Comparison of ENCODE assay signal across 16 cellular contexts in genomic region chr18:48021273-48021914, GRCh38.
DNase-seq lines count a peak whose midpoint lies in the region; ATAC-seq and TF ChIP-seq lines count a peak whose summit lies in the region.
"Had no signal": no experiment of that assay in that cellular context is flagged by ENCODE, and none has a peak within 500 bp of the region (broad histone marks: within the 10 kb centered on the region; RNA-seq: fewer than 3 reads in every experiment).

No MANE protein-coding gene starts in this region.

- ATAC-seq in central memory CD8-positive, alpha-beta T cell (replicated peaks; ENCODE audit: extremely low read depth, poor library complexity, severe bottlenecking), result peak; percentile 54
- ATAC-seq in Right ventricle myocardium inferior, result no peak
- ATAC-seq: CD8-positive, alpha-beta T cell had no signal

- H3K27me3 Mint-ChIP-seq in activated CD4-positive, alpha-beta memory T cell treated with anti-CD3 and anti-CD28 coated beads for 36 hours, result peaks cover 25% of the 10 kb centered on the region
- peaks cover 40% of the 10 kb centered on the region for H3K27me3 Mint-ChIP-seq in activated CD4-positive, alpha-beta memory T cell treated with anti-CD3 and anti-CD28 coated beads, Interleukin-2, amount 10 ng/mL, durations not matched to agents 7 days and 5 days
- H3K27me3 Mint-ChIP-seq in central memory CD8-positive, alpha-beta T cell, result peaks cover 70% of the 10 kb centered on the region
- peaks cover 21% of the 10 kb centered on the region for H3K27me3 Mint-ChIP-seq in nephron (ENCODE audit: low read depth)

- POLR2A ChIA-PET in activated CD4-positive, alpha-beta memory T cell treated with anti-CD3 and anti-CD28 coated beads for 36 hours (lab: Charles Lee), result no interaction called here
- POLR2A ChIA-PET in activated CD4-positive, alpha-beta memory T cell treated with anti-CD3 and anti-CD28 coated beads, Interleukin-2, amount 10 ng/mL, durations not matched to agents 7 days and 5 days (lab: Charles Lee), result no interaction called here
- POLR2A ChIA-PET in RWPE1 (lab: Yijun Ruan, JAX; ENCODE audit: low non-redundant PET), result no interaction called here

- CTCF ChIA-PET in activated CD4-positive, alpha-beta memory T cell treated with anti-CD3 and anti-CD28 coated beads for 36 hours (lab: Charles Lee), result interaction anchor here (1.0 to 3.2 kb wide), 4 partner anchors 9 to 250 kb away, joined by 3 to 17 read pairs (median 4); no protein-coding TSS in a partner anchor
- CTCF ChIA-PET in activated CD4-positive, alpha-beta memory T cell treated with anti-CD3 and anti-CD28 coated beads, Interleukin-2, amount 10 ng/mL, durations not matched to agents 7 days and 5 days (lab: Charles Lee), result interaction anchor here (1.2 to 1.3 kb wide), 2 partner anchors 249 to 251 kb away, joined by 3 to 5 read pairs; no protein-coding TSS in a partner anchor
- CTCF ChIA-PET in RWPE1 (lab: Yijun Ruan, JAX), result interaction anchor here (0.7 kb wide), 1 partner anchor 700 kb away, joined by 3 read pairs; no protein-coding TSS in a partner anchor

- no peak overlapping the region for H3K4me3 ChIP-seq in GM12865 (ENCODE audit: low read depth, low read length)
- H3K4me3 ChIP-seq: BLaER1, PC-9 had no signal

- H3K27ac Mint-ChIP-seq in activated CD4-positive, alpha-beta memory T cell treated with anti-CD3 and anti-CD28 coated beads for 36 hours, result no peak overlapping the region
- H3K27ac Mint-ChIP-seq in activated CD4-positive, alpha-beta memory T cell treated with anti-CD3 and anti-CD28 coated beads, Interleukin-2, amount 10 ng/mL, durations not matched to agents 7 days and 5 days, result no peak overlapping the region
- H3K27ac Mint-ChIP-seq in central memory CD8-positive, alpha-beta T cell (ENCODE audit: low read depth), result no peak overlapping the region
- peak overlapping the region; percentile 43 to 85 (median 46) for H3K27ac Mint-ChIP-seq in nephron
- H3K27ac Mint-ChIP-seq: CD8-positive, alpha-beta T cell had no signal

- intact Hi-C loops in activated CD4-positive, alpha-beta memory T cell treated with anti-CD3 and anti-CD28 coated beads for 36 hours (cut with micrococcal nuclease), result no loop called here
- intact Hi-C loops in Right ventricle myocardium inferior (cut with DNase I), result no loop called here

- H3K4me3 Mint-ChIP-seq in activated CD4-positive, alpha-beta memory T cell treated with anti-CD3 and anti-CD28 coated beads for 36 hours, result no peak overlapping the region
- H3K4me3 Mint-ChIP-seq in activated CD4-positive, alpha-beta memory T cell treated with anti-CD3 and anti-CD28 coated beads, Interleukin-2, amount 10 ng/mL, durations not matched to agents 7 days and 5 days, result no peak overlapping the region
- H3K4me3 Mint-ChIP-seq in central memory CD8-positive, alpha-beta T cell, result no peak overlapping the region
- H3K4me3 Mint-ChIP-seq in nephron, result no peak overlapping the region
- H3K4me3 Mint-ChIP-seq: CD8-positive, alpha-beta T cell had no signal

- no peak overlapping the region for H3K27ac ChIP-seq in RWPE1
- H3K27ac ChIP-seq: BLaER1, KMS-11, PC-9 had no signal

- no peak for TF ChIP-seq CTCF in GM12865 (IDR thresholded peaks at IDR 0.05; ENCODE audit: insufficient read depth, low read depth, low read length, missing control alignments)
- TF ChIP-seq CTCF in nephron (IDR thresholded peaks at IDR 0.05; ENCODE audit: unreplicated experiment in 3 of 3), result no peak
- TF ChIP-seq CTCF in RWPE1 (conservative IDR thresholded peaks at IDR 0.05; ENCODE audit: low read depth), result no peak

- no peaks in the 10 kb centered on the region for H3K9me3 Mint-ChIP-seq in activated CD4-positive, alpha-beta memory T cell treated with anti-CD3 and anti-CD28 coated beads for 36 hours
- no peaks in the 10 kb centered on the region for H3K9me3 Mint-ChIP-seq in activated CD4-positive, alpha-beta memory T cell treated with anti-CD3 and anti-CD28 coated beads, Interleukin-2, amount 10 ng/mL, durations not matched to agents 7 days and 5 days
- no peaks in the 10 kb centered on the region for H3K9me3 Mint-ChIP-seq in central memory CD8-positive, alpha-beta T cell
- H3K9me3 Mint-ChIP-seq in nephron, result peaks cover 2% of the 10 kb centered on the region
- H3K9me3 Mint-ChIP-seq: CD8-positive, alpha-beta T cell had no signal

- peaks cover 3% of the 10 kb centered on the region for H3K4me1 Mint-ChIP-seq in activated CD4-positive, alpha-beta memory T cell treated with anti-CD3 and anti-CD28 coated beads for 36 hours (ENCODE audit: low read depth)
- H3K4me1 Mint-ChIP-seq in activated CD4-positive, alpha-beta memory T cell treated with anti-CD3 and anti-CD28 coated beads, Interleukin-2, amount 10 ng/mL, durations not matched to agents 7 days and 5 days, result peaks cover 5% of the 10 kb centered on the region
- no peaks in the 10 kb centered on the region for H3K4me1 Mint-ChIP-seq in central memory CD8-positive, alpha-beta T cell
- H3K4me1 Mint-ChIP-seq in nephron, result peaks cover 63% of the 10 kb centered on the region

- DNase-seq in activated CD4-positive, alpha-beta memory T cell treated with anti-CD3 and anti-CD28 coated beads for 36 hours, result peak; percentile 32
- DNase-seq in activated CD4-positive, alpha-beta memory T cell treated with anti-CD3 and anti-CD28 coated beads, Interleukin-2, amount 10 ng/mL, durations not matched to agents 7 days and 5 days, result no peak
- DNase-seq in GM12865 (ENCODE audit: low read depth), result peak; percentile 20
- DNase-seq in central memory CD8-positive, alpha-beta T cell (ENCODE audit: low spot score in 2 of 2), result no peak
- no peak for DNase-seq in SK-N-DZ (ENCODE audit: low spot score)
- no peak for DNase-seq in RWPE1 (ENCODE audit: low spot score)
- no peak for DNase-seq in Right ventricle myocardium inferior (ENCODE audit: missing footprints)
- DNase-seq: CD8-positive, alpha-beta T cell; NCI-H1048; NCI-H1436 treated with DMSO at 0.1 percent for 48 hours; NCI-H2081; NCI-H774; PC-9 had no signal

- no peaks in the 10 kb centered on the region for H3K36me3 Mint-ChIP-seq in activated CD4-positive, alpha-beta memory T cell treated with anti-CD3 and anti-CD28 coated beads for 36 hours
- H3K36me3 Mint-ChIP-seq in activated CD4-positive, alpha-beta memory T cell treated with anti-CD3 and anti-CD28 coated beads, Interleukin-2, amount 10 ng/mL, durations not matched to agents 7 days and 5 days (ENCODE audit: low read depth), result no peaks in the 10 kb centered on the region
- no peaks in the 10 kb centered on the region for H3K36me3 Mint-ChIP-seq in central memory CD8-positive, alpha-beta T cell (ENCODE audit: insufficient read depth)
- no peaks in the 10 kb centered on the region for H3K36me3 Mint-ChIP-seq in nephron (ENCODE audit: low read depth)
- H3K36me3 Mint-ChIP-seq: CD8-positive, alpha-beta T cell had no signal

Comparison
In these comparisons a context has a peak if more than half of its experiments do, and no peak if none do; other contexts are left out.
1. DNase-seq: peak in activated CD4-positive, alpha-beta memory T cell treated with anti-CD3 and anti-CD28 coated beads for 36 hours (single experiment) and GM12865 (single experiment); none in activated CD4-positive, alpha-beta memory T cell treated with anti-CD3 and anti-CD28 coated beads, Interleukin-2, amount 10 ng/mL, durations not matched to agents 7 days and 5 days (single experiment), central memory CD8-positive, alpha-beta T cell (0 of 2), SK-N-DZ (single experiment), RWPE1 (single experiment) and Right ventricle myocardium inferior (single experiment).
2. H3K27ac Mint-ChIP-seq: peak in nephron (3 of 3); none in activated CD4-positive, alpha-beta memory T cell treated with anti-CD3 and anti-CD28 coated beads for 36 hours (single experiment), activated CD4-positive, alpha-beta memory T cell treated with anti-CD3 and anti-CD28 coated beads, Interleukin-2, amount 10 ng/mL, durations not matched to agents 7 days and 5 days (single experiment) and central memory CD8-positive, alpha-beta T cell (single experiment).